Comparison of ENCODE assay signal across 17 cellular contexts in the genomic region with DNA sequence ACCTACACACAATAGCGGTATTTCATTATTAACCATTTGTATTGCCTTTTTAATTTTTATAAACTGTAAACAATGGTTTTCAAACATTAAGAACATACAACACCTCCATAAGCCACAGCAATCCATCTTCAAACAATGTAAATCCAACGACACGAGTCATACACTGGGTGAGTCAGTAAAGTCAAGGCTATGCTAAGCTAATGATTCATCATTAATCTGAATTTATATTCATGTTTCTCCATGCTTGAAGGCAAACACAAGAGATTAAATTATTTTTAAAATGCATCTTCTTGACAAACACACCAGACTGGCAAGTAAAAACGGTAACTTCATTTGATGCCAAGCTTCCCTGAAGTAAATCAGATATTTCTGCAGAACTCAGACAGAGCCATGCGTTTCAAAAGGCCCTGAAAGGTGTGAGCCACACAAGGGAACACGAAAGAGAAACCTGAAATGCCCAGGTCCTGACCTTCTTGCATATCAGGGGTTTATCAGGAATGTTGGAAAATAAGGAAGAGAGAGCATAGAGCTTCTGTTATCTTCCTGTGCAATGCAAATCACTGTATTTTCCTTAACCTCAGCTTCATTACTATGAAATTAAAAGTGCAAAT.
DNase-seq lines count a peak whose midpoint lies in the region; ATAC-seq, FAIRE-seq and TF ChIP-seq lines count a peak whose summit lies in the region.
"Had no signal": no experiment of that assay in that cellular context is flagged by ENCODE, and none has a peak within 500 bp of the region (broad histone marks: within the 10 kb centered on the region; RNA-seq: fewer than 3 reads in every experiment).

No MANE protein-coding gene starts in this region.

- no peak overlapping the region for H2AFZ ChIP-seq in fibroblast of lung (ENCODE audit: low read length)

- H4K20me1 ChIP-seq in fibroblast of lung (ENCODE audit: control insufficient read depth, extremely low read depth, insufficient read depth, low read length): no peaks in the 10 kb centered on the region

- FAIRE-seq in H54 (lab: Jason Lieb, UNC): peak; percentile 36
- FAIRE-seq: frontal cortex had no signal

- intact Hi-C loops in left ventricle myocardium superior (cut with micrococcal nuclease) (no loop called here), prostate gland (cut with DNase I) (no loop called here)

- CTCF ChIA-PET in RWPE1 (lab: Yijun Ruan, JAX): no interaction called here

- TF ChIP-seq CTCF in RWPE1 (conservative IDR thresholded peaks at IDR 0.05; ENCODE audit: low read depth) (no peak), fibroblast of lung (conservative IDR thresholded peaks at IDR 0.05 in 1 of 2, IDR thresholded peaks at IDR 0.05 in 1 of 2; ENCODE audit: low read depth in 1 of 2, low read length in 2 of 2) (no peak), prostate gland (IDR thresholded peaks at IDR 0.05) (no peak)

- H3K36me3 ChIP-seq in fibroblast of lung (ENCODE audit: control insufficient read depth, insufficient read depth, low read length) (no peaks in the 10 kb centered on the region), prostate gland (no peaks in the 10 kb centered on the region)

- no peak overlapping the region for H3K4me2 ChIP-seq in fibroblast of lung (ENCODE audit: extremely low read depth, insufficient read depth, low read length)

- no peak for TF ChIP-seq POLR2A in H54 (IDR thresholded peaks at IDR 0.05; ENCODE audit: low read depth, low read length)
- no peak for TF ChIP-seq POLR2A in prostate gland (IDR thresholded peaks at IDR 0.05)

- 78% methylated on average over 6 of the region's 6 CpGs for WGBS in prostate gland

- POLR2A ChIA-PET in RWPE1 (lab: Yijun Ruan, JAX; ENCODE audit: low non-redundant PET): no interaction called here

- H3K27ac ChIP-seq in RWPE1 (no peak overlapping the region), fibroblast of lung (ENCODE audit: insufficient read depth, low read length) (no peak overlapping the region), prostate gland (no peak overlapping the region)

- in situ Hi-C loops in KBM-7 (cut with MboI; ENCODE audit: low pct_unique_long_range_greater_than_20kb, low sequenced_read_pairs): no loop called here

- no peak for DNase-seq in H54 (ENCODE audit: insufficient read length, low spot score)
- DNase-seq in RWPE1 (ENCODE audit: low spot score): peak; percentile 85
- peak; percentile 36 to 80 for DNase-seq in fibroblast of lung (ENCODE audit: low read depth in 2 of 2)
- peak; percentile 57 for DNase-seq in stromal cell of bone marrow (ENCODE audit: low read depth)
- DNase-seq in left ventricle myocardium superior: no peak
- DNase-seq in prostate gland (ENCODE audit: low spot score): no peak
- no peak for DNase-seq in KBM-7
- DNase-seq: activated CD4-positive, alpha-beta memory T cell treated with anti-CD3 and anti-CD28 coated beads, Interleukin-2, amount 10 ng/mL, durations not matched to agents 7 days and 5 days; activated naive CD4-positive, alpha-beta T cell; GOT3; left cardiac atrium; naive thymus-derived CD8-positive, alpha-beta T cell; NCI-H1105 treated with DMSO at 0.1 percent for 48 hours; NCI-H510A; T1000 had no signal

- H3K4me3 ChIP-seq in fibroblast of lung (replicated peaks in 1 of 4; ENCODE audit: control extremely low read depth in 1 of 4, insufficient read depth in 1 of 4, low read depth in 3 of 4, low read length in 4 of 4) (no peak overlapping the region), prostate gland (no peak overlapping the region)

- no peaks in the 10 kb centered on the region for H3K79me2 ChIP-seq in fibroblast of lung (ENCODE audit: control insufficient read depth, insufficient read depth, low read length)

- H3K4me1 ChIP-seq in fibroblast of lung (ENCODE audit: control insufficient read depth, extremely low read depth, insufficient read depth, low read length) (no peaks in the 10 kb centered on the region), prostate gland (replicated peaks) (no peaks in the 10 kb centered on the region)

- H3K27me3 ChIP-seq in fibroblast of lung (ENCODE audit: control insufficient read depth, insufficient read depth, low read length) (no peaks in the 10 kb centered on the region), prostate gland (replicated peaks; ENCODE audit: insufficient read depth) (no peaks in the 10 kb centered on the region)

- no peak for ATAC-seq in left ventricle myocardium superior
- ATAC-seq: naive thymus-derived CD8-positive, alpha-beta T cell; sciatic nerve had no signal

- H3K9me3 ChIP-seq in fibroblast of lung (ENCODE audit: control insufficient read depth, insufficient read depth, low read depth, low read length) (no peaks in the 10 kb centered on the region), prostate gland (no peaks in the 10 kb centered on the region)

- no peak overlapping the region for H3K9ac ChIP-seq in fibroblast of lung (ENCODE audit: insufficient read depth, low read length)

Comparison
In these comparisons a context has a peak if more than half of its experiments do, and no peak if none do; other contexts are left out.
1. DNase-seq: peak in RWPE1 (single experiment), fibroblast of lung (2 of 2) and stromal cell of bone marrow (single experiment); none in H54 (single experiment), left ventricle myocardium superior (single experiment), prostate gland (single experiment) and KBM-7 (single experiment).